In the genomic region with DNA sequence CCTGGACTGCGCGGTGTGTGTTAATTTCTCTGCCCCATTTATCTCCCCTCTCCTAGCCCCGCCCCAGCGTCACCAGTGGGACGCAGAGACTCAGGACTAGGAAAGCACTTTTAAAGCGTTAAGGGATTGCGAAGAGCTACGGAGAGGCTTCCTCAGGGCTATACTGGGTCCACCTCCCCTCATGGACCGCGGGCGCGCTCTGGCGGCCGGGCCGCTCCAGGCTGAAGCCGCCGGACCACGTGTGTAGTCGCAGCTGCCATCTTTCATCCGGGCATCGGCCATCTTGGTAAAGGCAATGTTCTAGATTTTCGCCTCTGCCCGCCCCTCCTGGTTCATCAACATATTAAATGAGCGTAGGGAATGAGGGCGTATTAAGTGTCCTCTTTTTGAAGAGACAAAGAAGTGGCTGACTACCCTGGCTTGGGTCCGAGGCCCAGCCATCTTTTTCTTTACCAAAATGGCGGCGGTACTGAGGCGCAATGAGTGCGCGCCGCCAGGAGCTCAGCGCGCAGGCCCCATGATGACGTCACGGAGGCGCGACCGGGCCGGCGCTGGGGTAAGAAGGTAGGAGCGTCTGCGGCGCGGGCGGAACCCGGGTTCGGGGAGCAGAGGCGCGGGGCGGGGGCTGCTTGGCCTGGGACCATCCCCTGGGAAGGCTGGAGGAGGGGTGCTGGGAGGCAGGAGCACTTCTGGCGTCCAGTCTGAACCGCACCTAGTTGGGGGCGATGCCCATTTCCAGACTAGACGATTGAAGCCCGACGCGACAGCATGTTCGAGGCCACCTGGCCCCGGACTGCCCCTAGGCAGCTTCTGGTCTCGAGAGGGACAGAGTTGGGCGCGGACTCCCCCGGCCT, we compare ENCODE assay signal across 1 cellular context.
A peak's percentile ranks its signal among the peaks of the same experiment; 100 is the strongest.
TF ChIP-seq lines count a peak whose summit lies in the region.

A gene with protein sequence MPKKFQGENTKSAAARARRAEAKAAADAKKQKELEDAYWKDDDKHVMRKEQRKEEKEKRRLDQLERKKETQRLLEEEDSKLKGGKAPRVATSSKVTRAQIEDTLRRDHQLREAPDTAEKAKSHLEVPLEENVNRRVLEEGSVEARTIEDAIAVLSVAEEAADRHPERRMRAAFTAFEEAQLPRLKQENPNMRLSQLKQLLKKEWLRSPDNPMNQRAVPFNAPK (plus strand): TSS at position 531 of the 854 bp plus-strand sequence. CDS start 3,406 bp downstream, outside the sequence.

TF ChIP-seq in HEK293, 187 proteins besides CTCF, POLR2A, EP300 and RAD21 (continued from another document):
- TF ChIP-seq PRDM10 (tag by site-specific recombination; IDR thresholded peaks at IDR 0.05) (peak; percentile 45; the same call in 1 of the 2 replicates), YY2 (tag by site-specific recombination; IDR thresholded peaks at IDR 0.05) (peak; percentile 100), ZNF184 (tag by site-specific recombination; IDR thresholded peaks at IDR 0.05) (peak; percentile 56; the same call in 1 of the 2 replicates), ZNF660 (tag by site-specific recombination; IDR thresholded peaks at IDR 0.05) (0 out of 2 replicates have a peak, but pooled peaks have one; percentile 41), SP2 (tag by site-specific recombination; IDR thresholded peaks at IDR 0.05) (peak; percentile 79), ZNF629 (tag by site-specific recombination; IDR thresholded peaks at IDR 0.05) (peak; percentile 95), BCL11B (tag by site-specific recombination; IDR thresholded peaks at IDR 0.05; ENCODE audit: low read depth) (no peak), ZNF610 (tag by site-specific recombination; IDR thresholded peaks at IDR 0.05; ENCODE audit: borderline replicate concordance) (peak; percentile 67; the same call in 1 of the 2 replicates), REST (tag by site-specific recombination; IDR thresholded peaks at IDR 0.05) (0 out of 2 replicates have a peak, but pooled peaks have one; percentile 13), ZNF776 (tag by site-specific recombination; IDR thresholded peaks at IDR 0.05; ENCODE audit: borderline replicate concordance) (no peak), SCRT2 (tag by site-specific recombination; IDR thresholded peaks at IDR 0.05) (peak; percentile 43; the same call in 1 of the 2 replicates), ZNF704 (tag by site-specific recombination; IDR thresholded peaks at IDR 0.05) (no peak), ZXDB (tag by site-specific recombination; IDR thresholded peaks at IDR 0.05) (peak; percentile 96), ZSCAN16 (tag by site-specific recombination; IDR thresholded peaks at IDR 0.05) (no peak), ZNF280D (tag by site-specific recombination; IDR thresholded peaks at IDR 0.05) (peak; percentile 86), OSR2 (tag by site-specific recombination; IDR thresholded peaks at IDR 0.05) (0 out of 2 replicates have a peak, but pooled peaks have one; percentile 6), ZFP37 (tag by site-specific recombination; IDR thresholded peaks at IDR 0.05) (0 out of 2 replicates have a peak, but pooled peaks have one; percentile 19), ZBTB11 (tag by site-specific recombination; conservative IDR thresholded peaks at IDR 0.05; ENCODE audit: low read depth) (peak; percentile 58), SP3 (tag by site-specific recombination; IDR thresholded peaks at IDR 0.05) (peak; percentile 96), ZEB2 (tag by site-specific recombination; IDR thresholded peaks at IDR 0.05) (peak; percentile 73; the same call in 1 of the 2 replicates)
- TF ChIP-seq, protein P1, sequence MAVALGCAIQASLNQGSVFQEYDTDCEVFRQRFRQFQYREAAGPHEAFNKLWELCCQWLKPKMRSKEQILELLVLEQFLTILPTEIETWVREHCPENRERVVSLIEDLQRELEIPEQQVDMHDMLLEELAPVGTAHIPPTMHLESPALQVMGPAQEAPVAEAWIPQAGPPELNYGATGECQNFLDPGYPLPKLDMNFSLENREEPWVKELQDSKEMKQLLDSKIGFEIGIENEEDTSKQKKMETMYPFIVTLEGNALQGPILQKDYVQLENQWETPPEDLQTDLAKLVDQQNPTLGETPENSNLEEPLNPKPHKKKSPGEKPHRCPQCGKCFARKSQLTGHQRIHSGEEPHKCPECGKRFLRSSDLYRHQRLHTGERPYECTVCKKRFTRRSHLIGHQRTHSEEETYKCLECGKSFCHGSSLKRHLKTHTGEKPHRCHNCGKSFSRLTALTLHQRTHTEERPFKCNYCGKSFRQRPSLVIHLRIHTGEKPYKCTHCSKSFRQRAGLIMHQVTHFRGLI (tag by site-specific recombination; IDR thresholded peaks at IDR 0.05) = peak; percentile 31; the same call in 1 of the 2 replicates
- TF ChIP-seq, protein P2, sequence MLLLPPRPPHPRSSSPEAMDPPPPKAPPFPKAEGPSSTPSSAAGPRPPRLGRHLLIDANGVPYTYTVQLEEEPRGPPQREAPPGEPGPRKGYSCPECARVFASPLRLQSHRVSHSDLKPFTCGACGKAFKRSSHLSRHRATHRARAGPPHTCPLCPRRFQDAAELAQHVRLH (tag by site-specific recombination; IDR thresholded peaks at IDR 0.05) = peak; percentile 100
- TF ChIP-seq, protein P3, sequence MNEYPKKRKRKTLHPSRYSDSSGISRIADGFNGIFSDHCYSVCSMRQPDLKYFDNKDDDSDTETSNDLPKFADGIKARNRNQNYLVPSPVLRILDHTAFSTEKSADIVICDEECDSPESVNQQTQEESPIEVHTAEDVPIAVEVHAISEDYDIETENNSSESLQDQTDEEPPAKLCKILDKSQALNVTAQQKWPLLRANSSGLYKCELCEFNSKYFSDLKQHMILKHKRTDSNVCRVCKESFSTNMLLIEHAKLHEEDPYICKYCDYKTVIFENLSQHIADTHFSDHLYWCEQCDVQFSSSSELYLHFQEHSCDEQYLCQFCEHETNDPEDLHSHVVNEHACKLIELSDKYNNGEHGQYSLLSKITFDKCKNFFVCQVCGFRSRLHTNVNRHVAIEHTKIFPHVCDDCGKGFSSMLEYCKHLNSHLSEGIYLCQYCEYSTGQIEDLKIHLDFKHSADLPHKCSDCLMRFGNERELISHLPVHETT (tag by site-specific recombination; IDR thresholded peaks at IDR 0.05) = peak; percentile 98
- TF ChIP-seq, protein P4, sequence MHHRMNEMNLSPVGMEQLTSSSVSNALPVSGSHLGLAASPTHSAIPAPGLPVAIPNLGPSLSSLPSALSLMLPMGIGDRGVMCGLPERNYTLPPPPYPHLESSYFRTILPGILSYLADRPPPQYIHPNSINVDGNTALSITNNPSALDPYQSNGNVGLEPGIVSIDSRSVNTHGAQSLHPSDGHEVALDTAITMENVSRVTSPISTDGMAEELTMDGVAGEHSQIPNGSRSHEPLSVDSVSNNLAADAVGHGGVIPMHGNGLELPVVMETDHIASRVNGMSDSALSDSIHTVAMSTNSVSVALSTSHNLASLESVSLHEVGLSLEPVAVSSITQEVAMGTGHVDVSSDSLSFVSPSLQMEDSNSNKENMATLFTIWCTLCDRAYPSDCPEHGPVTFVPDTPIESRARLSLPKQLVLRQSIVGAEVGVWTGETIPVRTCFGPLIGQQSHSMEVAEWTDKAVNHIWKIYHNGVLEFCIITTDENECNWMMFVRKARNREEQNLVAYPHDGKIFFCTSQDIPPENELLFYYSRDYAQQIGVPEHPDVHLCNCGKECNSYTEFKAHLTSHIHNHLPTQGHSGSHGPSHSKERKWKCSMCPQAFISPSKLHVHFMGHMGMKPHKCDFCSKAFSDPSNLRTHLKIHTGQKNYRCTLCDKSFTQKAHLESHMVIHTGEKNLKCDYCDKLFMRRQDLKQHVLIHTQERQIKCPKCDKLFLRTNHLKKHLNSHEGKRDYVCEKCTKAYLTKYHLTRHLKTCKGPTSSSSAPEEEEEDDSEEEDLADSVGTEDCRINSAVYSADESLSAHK (tag by site-specific recombination; IDR thresholded peaks at IDR 0.05) = peak; percentile 17
